8 cellular contexts compared by ENCODE assay signal in genomic region chr19:57850553-57851017, GRCh38. TPM values are rescaled to one million over a fixed set of nuclear protein-coding genes. Genes with fewer than 3 reads are reported as not detected.
DNase-seq lines count a peak whose midpoint lies in the region; ATAC-seq and TF ChIP-seq lines count a peak whose summit lies in the region.

No MANE protein-coding gene starts in this region.

- intact Hi-C loops in activated CD4-positive, alpha-beta memory T cell treated with anti-CD3 and anti-CD28 coated beads for 36 hours (cut with micrococcal nuclease) = no loop called here

- no peaks in the 10 kb centered on the region for H3K9me3 ChIP-seq in BLaER1 treated with 17β-estradiol and CSF1 and Interleukin-3, amounts not matched to agents 10 nM and 100 nM (replicated peaks in 1 of 11)
- no peaks in the 10 kb centered on the region for H3K9me3 ChIP-seq in gastroesophageal sphincter

- TF ChIP-seq POLR2A in gastroesophageal sphincter (IDR thresholded peaks at IDR 0.05) = no peak

- TF ChIP-seq EP300 in gastroesophageal sphincter (IDR thresholded peaks at IDR 0.05) = no peak

- CTCF ChIA-PET in activated CD4-positive, alpha-beta memory T cell treated with anti-CD3 and anti-CD28 coated beads for 36 hours (lab: Charles Lee) = interaction anchor here (0.6 kb wide), 1 partner anchor 21 kb away, joined by 3 read pairs; the partner anchor contains the start of gene ZNF587B

- H3K4me1 Mint-ChIP-seq in activated CD4-positive, alpha-beta memory T cell treated with anti-CD3 and anti-CD28 coated beads for 36 hours (ENCODE audit: low read depth) = peaks cover 19% of the 10 kb centered on the region

- H3K27ac Mint-ChIP-seq in activated CD4-positive, alpha-beta memory T cell treated with anti-CD3 and anti-CD28 coated beads for 36 hours = peak overlapping the region; percentile 90

- peak overlapping the region; percentile 89 for H3K4me3 Mint-ChIP-seq in activated CD4-positive, alpha-beta memory T cell treated with anti-CD3 and anti-CD28 coated beads for 36 hours

- peaks cover 14% of the 10 kb centered on the region for H3K9me3 Mint-ChIP-seq in activated CD4-positive, alpha-beta memory T cell treated with anti-CD3 and anti-CD28 coated beads for 36 hours

- no peaks in the 10 kb centered on the region for H3K27me3 Mint-ChIP-seq in activated CD4-positive, alpha-beta memory T cell treated with anti-CD3 and anti-CD28 coated beads for 36 hours

- peak overlapping the region; percentile 87 to 96 (median 92) for H3K4me2 ChIP-seq in BLaER1 treated with 17β-estradiol and CSF1 and Interleukin-3, amounts not matched to agents 10 nM and 100 nM

- no peak for TF ChIP-seq CTCF in gastroesophageal sphincter (IDR thresholded peaks at IDR 0.05)

- no peaks in the 10 kb centered on the region for H3K27me3 ChIP-seq in BLaER1 treated with 17β-estradiol and CSF1 and Interleukin-3, amounts not matched to agents 10 nM and 100 nM
- H3K27me3 ChIP-seq in gastroesophageal sphincter = no peaks in the 10 kb centered on the region

- DNase-seq in HT1080 (ENCODE audit: low read depth) (peak; percentile 54), retina (peak; percentile 49), cerebellar cortex (ENCODE audit: low spot score) (no peak), middle frontal gyrus (ENCODE audit: extremely low spot score, low spot score) (no peak)
- DNase-seq in activated CD4-positive, alpha-beta memory T cell treated with anti-CD3 and anti-CD28 coated beads for 36 hours = peak; percentile 51

- peak overlapping the region; percentile 67 to 92 (median 82) for H3K4me3 ChIP-seq in BLaER1 treated with 17β-estradiol and CSF1 and Interleukin-3, amounts not matched to agents 10 nM and 100 nM
- H3K4me3 ChIP-seq in gastroesophageal sphincter = peak overlapping the region; percentile 45 to 65

- POLR2A ChIA-PET in activated CD4-positive, alpha-beta memory T cell treated with anti-CD3 and anti-CD28 coated beads for 36 hours (lab: Charles Lee) = interaction anchor here (1.5 to 1.6 kb wide), 2 partner anchors 31 to 123 kb away, joined by 3 to 5 read pairs; no protein-coding TSS in a partner anchor

- ATAC-seq in gastroesophageal sphincter (no peak), GM18870 (IDR thresholded peaks at IDR 0.05; ENCODE audit: unreplicated experiment) (no peak)

- 10 to 18% methylated on average over 6 to 11 of the region's 11 CpGs for WGBS in gastroesophageal sphincter (ENCODE audit: low coverage in 1 of 2), 2 donors

- peak overlapping the region; percentile 87 to 96 (median 91) for H3K9ac ChIP-seq in BLaER1 treated with 17β-estradiol and CSF1 and Interleukin-3, amounts not matched to agents 10 nM and 100 nM

- H4K20me1 ChIP-seq in BLaER1 treated with 17β-estradiol and CSF1 and Interleukin-3, amounts not matched to agents 10 nM and 100 nM = peaks cover 17 to 83% (median 47%) of the 10 kb centered on the region in 11 experiments; a peak in 20 of 22 replicates

- H3K27ac ChIP-seq in BLaER1 treated with 17β-estradiol and CSF1 and Interleukin-3, amounts not matched to agents 10 nM and 100 nM = peak overlapping the region; percentile 80 to 90 (median 88); a peak in 21 of 22 replicates
- peak overlapping the region in 2 of 4 donors; percentile 72 to 81 for H3K27ac ChIP-seq in gastroesophageal sphincter

- peaks cover 31 to 78% (median 53%) of the 10 kb centered on the region in 11 experiments for H3K36me3 ChIP-seq in BLaER1 treated with 17β-estradiol and CSF1 and Interleukin-3, amounts not matched to agents 10 nM and 100 nM
- H3K36me3 ChIP-seq in gastroesophageal sphincter = peaks cover 0 to 37% of the 10 kb centered on the region in 2 donors

- H3K4me1 ChIP-seq in BLaER1 treated with 17β-estradiol and CSF1 and Interleukin-3, amounts not matched to agents 10 nM and 100 nM = peaks cover 14 to 35% (median 16%) of the 10 kb centered on the region in 10 experiments
- peaks cover 4 to 18% (median 7%) of the 10 kb centered on the region in 3 donors for H3K4me1 ChIP-seq in gastroesophageal sphincter

- H3K36me3 Mint-ChIP-seq in activated CD4-positive, alpha-beta memory T cell treated with anti-CD3 and anti-CD28 coated beads for 36 hours = peaks cover 51% of the 10 kb centered on the region

RNA-seq across cellular contexts. Expression of gene ZNF587, which starts 0.9 kb away (rescaled TPM):
- 8.1 and 8.2 TPM in 2 replicates for total RNA-seq in HT1080 (2014; rRNA removed; shearing (Covaris generic))
- 7.3 and 7.7 TPM in 2 replicates for polyA plus RNA-seq in HT1080 (2015; cell fraction: cytosol; rRNA removed)
- 36.5 and 44.4 TPM in 2 replicates for polyA plus RNA-seq in HT1080 (2015; cell fraction: nucleus; rRNA removed)
- total RNA-seq in activated CD4-positive, alpha-beta memory T cell treated with anti-CD3 and anti-CD28 coated beads for 36 hours = 10 to 100 TPM; 20.9 to 23.9 TPM
- total RNA-seq in gastroesophageal sphincter = 10 to 100 TPM in 3 of 4 donors, 1 to 10 TPM in 1; 9.3 to 47.5 (median 17.6) TPM

RNA-seq across cellular contexts. Expression of gene ZNF587B, which starts 20.5 kb away (rescaled TPM):
- 21.8 and 23.5 TPM in 2 replicates for total RNA-seq in HT1080 (2014; rRNA removed; shearing (Covaris generic))
- polyA plus RNA-seq in HT1080 (2015; cell fraction: cytosol; rRNA removed) = 6.1 TPM in 2 replicates
- 12.3 and 15.7 TPM in 2 replicates for polyA plus RNA-seq in HT1080 (2015; cell fraction: nucleus; rRNA removed)
- total RNA-seq in activated CD4-positive, alpha-beta memory T cell treated with anti-CD3 and anti-CD28 coated beads for 36 hours = 10 to 100 TPM; 14.2 to 15.2 TPM
- total RNA-seq in gastroesophageal sphincter = 10 to 100 TPM in 2 of 4 donors, 1 to 10 TPM in 2; 7.6 to 14.5 (median 10.7) TPM

RNA-seq across cellular contexts. Expression of gene ZNF552, which starts 35.9 kb away (rescaled TPM):
- 6.7 and 8.0 TPM in 2 replicates for total RNA-seq in HT1080 (2014; rRNA removed; shearing (Covaris generic))
- polyA plus RNA-seq in HT1080 (2015; cell fraction: cytosol; rRNA removed) = 3.4 and 3.5 TPM in 2 replicates
- 9.2 and 10.1 TPM in 2 replicates for polyA plus RNA-seq in HT1080 (2015; cell fraction: nucleus; rRNA removed)
- 1 to 10 TPM; 4.8 to 6.1 TPM for total RNA-seq in activated CD4-positive, alpha-beta memory T cell treated with anti-CD3 and anti-CD28 coated beads for 36 hours
- 1 to 10 TPM; 2.7 to 8.7 (median 4.5) TPM for total RNA-seq in gastroesophageal sphincter

RNA-seq across cellular contexts. Expression of gene ZNF814, which starts 38.3 kb away (rescaled TPM):
- 0.53 and 0.80 TPM in 2 replicates for total RNA-seq in HT1080 (2014; rRNA removed; shearing (Covaris generic))
- polyA plus RNA-seq in HT1080 (2015; cell fraction: cytosol; rRNA removed) = 0.34 and 0.38 TPM in 2 replicates
- 2.1 TPM in 2 replicates for polyA plus RNA-seq in HT1080 (2015; cell fraction: nucleus; rRNA removed)
- total RNA-seq in activated CD4-positive, alpha-beta memory T cell treated with anti-CD3 and anti-CD28 coated beads for 36 hours = 10 to 100 TPM; 10.4 to 12.4 TPM
- 10 to 100 TPM in 2 of 4 donors, 1 to 10 TPM in 2; 4.9 to 13.5 (median 9.6) TPM for total RNA-seq in gastroesophageal sphincter

Comparison
In these comparisons a context has a peak if more than half of its experiments do, and no peak if none do; other contexts are left out.
1. DNase-seq: peak in HT1080 (single experiment), activated CD4-positive, alpha-beta memory T cell treated with anti-CD3 and anti-CD28 coated beads for 36 hours (single experiment) and retina (single experiment); none in cerebellar cortex (single experiment) and middle frontal gyrus (single experiment).